In the genomic region with DNA sequence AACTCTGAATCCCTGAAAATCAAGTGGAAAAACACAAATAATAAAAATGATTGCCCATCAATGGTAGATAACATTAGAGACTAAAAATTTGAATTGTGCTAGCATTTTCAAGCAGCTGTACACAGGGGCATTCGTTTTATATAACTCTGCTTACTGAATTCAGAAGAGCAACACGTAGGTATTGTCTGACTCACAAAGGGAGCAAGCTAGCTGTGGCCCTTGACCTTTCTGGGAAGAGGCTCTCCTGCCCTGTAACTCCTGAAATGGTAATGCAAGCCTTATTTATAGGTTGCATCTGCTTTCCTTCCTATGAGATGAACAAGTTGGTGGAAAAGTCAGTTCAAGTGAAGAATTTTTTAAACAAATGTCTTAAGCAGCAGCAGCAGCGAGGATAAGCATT, we compare ENCODE assay signal across 15 cellular contexts.
"Had no signal": no experiment of that assay in that cellular context is flagged by ENCODE, and none has a peak within 500 bp of the region (broad histone marks: within the 10 kb centered on the region; RNA-seq: fewer than 3 reads in every experiment).

No MANE protein-coding gene starts in this region.

- H3K27ac Mint-ChIP-seq: activated CD4-positive, alpha-beta T cell treated with anti-CD3 and anti-CD28 coated beads, Interleukin-2, amount 10 ng/mL, durations not matched to agents 7 days and 5 days; activated T-helper 1 cell treated with anti-CD3 and anti-CD28 coated beads, Interleukin-12 subunit alpha, Interleukin-12 subunit beta, Interleukin-2, Interleukin-4 antibody, amounts not matched to agents 30 ng/mL and 10 ng/mL and 1 ng/mL, durations not matched to agents 14 hours and 24 hours and 36 hours had no signal

- H3K27me3 Mint-ChIP-seq: activated CD4-positive, alpha-beta T cell treated with anti-CD3 and anti-CD28 coated beads, Interleukin-2, amount 10 ng/mL, durations not matched to agents 7 days and 5 days had no signal

- H3K9me3 Mint-ChIP-seq: neural crest cell had no signal

- H3K9me3 ChIP-seq: left ventricle myocardium inferior, ovary, upper lobe of left lung had no signal

- ATAC-seq: esophagus mucosa had no signal

- H3K27me3 ChIP-seq: hepatocyte, upper lobe of left lung had no signal

- H3K27ac ChIP-seq: hepatocyte, left ventricle myocardium inferior, ovary, skin epidermis, upper lobe of left lung had no signal

- H3K4me3 ChIP-seq: hepatocyte, left ventricle myocardium inferior, ovary, skin epidermis, upper lobe of left lung had no signal

- H3K36me3 ChIP-seq: left ventricle myocardium inferior, ovary, upper lobe of left lung had no signal

- H3K79me2 ChIP-seq: hepatocyte had no signal

- H3K4me3 Mint-ChIP-seq: activated CD4-positive, alpha-beta T cell treated with anti-CD3 and anti-CD28 coated beads, Interleukin-2, amount 10 ng/mL, durations not matched to agents 7 days and 5 days; activated T-helper 1 cell treated with anti-CD3 and anti-CD28 coated beads, Interleukin-12 subunit alpha, Interleukin-12 subunit beta, Interleukin-2, Interleukin-4 antibody, amounts not matched to agents 30 ng/mL and 10 ng/mL and 1 ng/mL, durations not matched to agents 14 hours and 24 hours and 36 hours; neural crest cell had no signal

- H2AFZ ChIP-seq: hepatocyte had no signal

- FAIRE-seq: colon, keratinocyte had no signal

- H3K4me2 ChIP-seq: hepatocyte had no signal

- DNase-seq: activated CD4-positive, alpha-beta T cell treated with anti-CD3 and anti-CD28 coated beads, Interleukin-2, amount 10 ng/mL, durations not matched to agents 7 days and 5 days; activated CD8-positive, alpha-beta memory T cell treated with anti-CD3 and anti-CD28 coated beads, Interleukin-2, amount 50 U/mL, for 48 hours; activated naive CD4-positive, alpha-beta T cell; left ventricle myocardium inferior; ovary; stimulated activated CD4-positive, alpha-beta T cell treated with anti-CD3 and anti-CD28 coated beads, Interleukin-4, amount 100 ng/mL, for 24 hours; stimulated activated naive CD4-positive, alpha-beta T cell; upper lobe of left lung had no signal
